ENCODE assay signal across 20 cellular contexts in the genomic region with DNA sequence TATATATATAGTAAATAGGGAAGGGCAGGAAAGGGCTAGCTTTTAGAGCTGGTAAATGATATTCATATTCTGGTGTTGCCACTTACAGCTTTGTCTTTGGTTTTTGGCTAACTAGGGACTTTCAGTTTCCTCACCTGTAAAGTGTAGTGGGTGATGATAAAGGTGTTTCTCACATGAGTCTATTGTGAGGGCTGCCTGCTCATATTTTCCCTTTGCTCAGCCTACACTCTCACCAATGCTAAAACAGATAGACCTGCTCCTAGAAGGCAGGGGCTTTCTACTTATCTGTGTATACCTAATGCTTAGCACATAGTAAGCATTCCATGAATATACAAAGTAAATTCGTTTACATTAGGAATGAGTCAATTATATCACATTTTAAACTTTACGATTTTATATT.
DNase-seq lines count a peak whose midpoint lies in the region; ATAC-seq and TF ChIP-seq lines count a peak whose summit lies in the region.
"Had no signal": no experiment of that assay in that cellular context is flagged by ENCODE, and none has a peak within 500 bp of the region (broad histone marks: within the 10 kb centered on the region; RNA-seq: fewer than 3 reads in every experiment).

No MANE protein-coding gene starts in this region.

- H3K9me3 ChIP-seq in upper lobe of left lung: no peaks in the 10 kb centered on the region
- H3K9me3 ChIP-seq: uterus had no signal

- no peaks in the 10 kb centered on the region for H3K36me3 ChIP-seq in upper lobe of left lung
- H3K36me3 ChIP-seq: spleen, uterus had no signal

- TF ChIP-seq CTCF in upper lobe of left lung (IDR thresholded peaks at IDR 0.05): no peak

- H3K4me1 ChIP-seq in upper lobe of left lung: no peaks in the 10 kb centered on the region
- H3K4me1 ChIP-seq: spleen, uterus had no signal

- peak; percentile 65 for ATAC-seq in GM21825 (IDR thresholded peaks at IDR 0.05; ENCODE audit: unreplicated experiment)
- ATAC-seq in HG03354 (IDR thresholded peaks at IDR 0.05; ENCODE audit: poor library complexity, severe bottlenecking, unreplicated experiment): peak; percentile 64
- no peak for ATAC-seq in upper lobe of left lung (ENCODE audit: low FRiP score in 2 of 2)
- ATAC-seq: Panc1 had no signal

- TF ChIP-seq POLR2A in upper lobe of left lung (IDR thresholded peaks at IDR 0.05): no peak

- peak; percentile 1 for DNase-seq in stimulated activated CD4-positive, alpha-beta T cell treated with anti-CD3 and anti-CD28 coated beads, Interleukin-12 subunit alpha, Interleukin-12 subunit beta, amount 100 ng/mL, for 4 hours
- no peak for DNase-seq in stimulated activated CD4-positive, alpha-beta T cell treated with anti-CD3 and anti-CD28 coated beads, Interleukin-4, amount 100 ng/mL, for 24 hours
- DNase-seq in NCI-H82 (lab: John Stamatoyannopoulos, UW): no peak
- no peak for DNase-seq in AG08395 (ENCODE audit: low spot score)
- no peak for DNase-seq in activated gamma-delta T cell (lab: John Stamatoyannopoulos, UW)
- DNase-seq in upper lobe of left lung: no peak
- DNase-seq: CD4-positive, alpha-beta memory T cell; central memory CD4-positive, alpha-beta T cell; DND-41; effector CD8-positive, alpha-beta T cell; islet precursor cell; mesenchymal stem cell; NCI-H748 treated with DMSO at 0.1 percent for 48 hours; spleen; T1000; uterus had no signal

- no peak for TF ChIP-seq EP300 in upper lobe of left lung (IDR thresholded peaks at IDR 0.05)

- WGBS in upper lobe of left lung, 2 donors: 83 to 90% methylated on average over 2 of the region's 2 CpGs

- H3K4me3 ChIP-seq in upper lobe of left lung: no peak overlapping the region
- H3K4me3 ChIP-seq: SK-N-MC, spleen, uterus had no signal

- H3K27me3 ChIP-seq in upper lobe of left lung: no peaks in the 10 kb centered on the region
- H3K27me3 ChIP-seq: spleen, uterus had no signal

- no peak overlapping the region for H3K27ac ChIP-seq in upper lobe of left lung
- H3K27ac ChIP-seq: SK-N-MC, spleen, uterus had no signal

Comparison
In these comparisons a context has a peak if more than half of its experiments do, and no peak if none do; other contexts are left out.
1. ATAC-seq: peak in GM21825 (single experiment) and HG03354 (single experiment); none in upper lobe of left lung (0 of 2).